Comparison of ENCODE assay signal across 8 cellular contexts in the genomic region with DNA sequence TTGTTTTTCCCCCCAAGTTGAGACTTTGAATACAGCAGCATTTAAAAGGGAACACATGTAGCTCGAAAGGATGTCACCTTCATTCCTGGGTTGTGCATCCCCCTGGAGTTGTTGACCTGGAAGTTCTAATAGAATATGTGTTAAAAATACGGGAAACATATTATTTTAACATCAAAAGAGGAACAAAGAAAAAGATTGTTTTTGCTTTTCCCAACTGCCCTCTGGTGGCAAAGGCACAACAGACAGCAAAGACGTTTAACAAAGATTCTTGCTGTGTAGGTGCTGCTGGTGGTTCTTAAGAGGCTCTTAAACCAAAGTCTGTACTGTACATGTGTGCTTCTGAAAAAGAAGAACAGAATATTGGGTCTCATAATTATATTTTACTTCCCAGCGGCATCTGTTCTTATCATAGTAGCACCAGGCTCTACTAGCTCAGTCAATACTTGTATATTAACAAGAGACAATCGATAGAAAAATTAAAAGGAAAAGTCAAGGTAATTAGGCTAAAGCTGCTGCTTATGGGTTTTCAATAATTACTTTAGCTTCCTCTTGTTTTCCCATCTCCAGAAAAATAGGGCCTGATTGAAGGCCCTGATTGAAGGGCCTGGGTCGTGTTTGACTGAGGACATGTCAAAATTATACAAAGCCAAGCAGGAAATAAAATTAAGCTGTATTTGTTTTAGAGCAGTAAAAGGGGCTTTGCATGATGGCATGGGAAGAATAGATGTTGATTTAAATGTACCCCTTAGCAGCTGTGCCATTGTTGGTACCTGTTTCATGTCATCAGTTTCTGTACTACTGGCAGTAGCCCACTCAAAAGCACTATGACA.
DNase-seq lines count a peak whose midpoint lies in the region; ATAC-seq and TF ChIP-seq lines count a peak whose summit lies in the region.

No MANE protein-coding gene starts in this region.

- no peak overlapping the region for H3K4me3 Mint-ChIP-seq in osteocyte (ENCODE audit: unreplicated experiment)

- H3K9me3 Mint-ChIP-seq in osteocyte (ENCODE audit: unreplicated experiment), result no peaks in the 10 kb centered on the region

- peaks cover 14% of the 10 kb centered on the region for H3K4me1 Mint-ChIP-seq in osteocyte (ENCODE audit: unreplicated experiment)

- H3K27me3 Mint-ChIP-seq in osteocyte (ENCODE audit: unreplicated experiment), result no peaks in the 10 kb centered on the region

- DNase-seq in GM12865 (ENCODE audit: low read depth) (peak; percentile 9), NCI-H146 treated with DMSO at 0.1 percent for 48 hours (lab: John Stamatoyannopoulos, UW; ENCODE audit: unreplicated experiment) (peak; percentile 6), cerebellar cortex (ENCODE audit: low spot score) (peak; percentile 36), osteocyte (ENCODE audit: extremely low spot score, unreplicated experiment) (no peak), amniotic stem cell (lab: John Stamatoyannopoulos, UW) (no peak), cortex of kidney (lab: John Stamatoyannopoulos, UW) (no peak)

- TF ChIP-seq CTCF in GM12865 (IDR thresholded peaks at IDR 0.05; ENCODE audit: insufficient read depth, low read depth, low read length, missing control alignments) (peak; percentile 32), osteocyte (IDR thresholded peaks at IDR 0.05) (peak; percentile 66)

- no peak overlapping the region for H3K27ac Mint-ChIP-seq in osteocyte (ENCODE audit: unreplicated experiment)

- ATAC-seq in GM19467 (IDR thresholded peaks at IDR 0.05; ENCODE audit: unreplicated experiment) (no peak), GM21528 (IDR thresholded peaks at IDR 0.05; ENCODE audit: low FRiP score, unreplicated experiment) (no peak)

- H3K36me3 Mint-ChIP-seq in osteocyte (ENCODE audit: unreplicated experiment), result no peaks in the 10 kb centered on the region

- H3K4me3 ChIP-seq in GM12865 (ENCODE audit: low read depth, low read length), result no peak overlapping the region

Comparison
In these comparisons a context has a peak if more than half of its experiments do, and no peak if none do; other contexts are left out.
1. DNase-seq: peak in GM12865 (single experiment), NCI-H146 treated with DMSO at 0.1 percent for 48 hours (single experiment) and cerebellar cortex (single experiment); none in osteocyte (single experiment), amniotic stem cell (single experiment) and cortex of kidney (single experiment).